Comparison of ENCODE assay signal across 12 cellular contexts in genomic region chr14:24179294-24179960, GRCh38. TPM values are rescaled to one million over a fixed set of nuclear protein-coding genes. Genes with fewer than 3 reads are reported as not detected.
DNase-seq lines count a peak whose midpoint lies in the region; ATAC-seq and TF ChIP-seq lines count a peak whose summit lies in the region.
"Had no signal": no experiment of that assay in that cellular context is flagged by ENCODE, and none has a peak within 500 bp of the region (broad histone marks: within the 10 kb centered on the region; RNA-seq: fewer than 3 reads in every experiment).

No MANE protein-coding gene starts in this region.

- DNase-seq in activated naive CD4-positive, alpha-beta T cell treated with anti-CD3 and anti-CD28 coated beads, Interleukin-2, amount 50 U/mL, for 72 hours (ENCODE audit: low spot score in 2 of 2): no peak
- no peak for DNase-seq in activated naive CD4-positive, alpha-beta T cell treated with anti-CD3 and anti-CD28 coated beads for 36 hours
- DNase-seq in central memory CD8-positive, alpha-beta T cell (ENCODE audit: low spot score in 2 of 2): no peak
- DNase-seq in myocyte (ENCODE audit: low read depth) (peak; percentile 83), endodermal cell (no peak), DMS79 treated with DMSO at 0.1 percent for 48 hours (lab: John Stamatoyannopoulos, UW) (no peak)
- DNase-seq: activated naive CD4-positive, alpha-beta T cell treated with Interleukin-2 at 50 U/mL for 16 hours; AML-193; NCI-H187 treated with DMSO at 0.1 percent for 48 hours had no signal

- peak overlapping the region; percentile 50 to 79 for H3K27ac Mint-ChIP-seq in activated naive CD4-positive, alpha-beta T cell treated with anti-CD3 and anti-CD28 coated beads, Interleukin-2, amount 50 U/mL, for 72 hours
- no peak overlapping the region for H3K27ac Mint-ChIP-seq in activated naive CD4-positive, alpha-beta T cell treated with anti-CD3 and anti-CD28 coated beads for 36 hours
- peak overlapping the region; percentile 49 for H3K27ac Mint-ChIP-seq in central memory CD8-positive, alpha-beta T cell (ENCODE audit: low read depth)
- no peak overlapping the region for H3K27ac Mint-ChIP-seq in endodermal cell

- H3K36me3 Mint-ChIP-seq in activated naive CD4-positive, alpha-beta T cell treated with anti-CD3 and anti-CD28 coated beads, Interleukin-2, amount 50 U/mL, for 72 hours: peaks cover 0 to 6% of the 10 kb centered on the region in 2 donors
- peaks cover 20% of the 10 kb centered on the region for H3K36me3 Mint-ChIP-seq in activated naive CD4-positive, alpha-beta T cell treated with anti-CD3 and anti-CD28 coated beads for 36 hours (ENCODE audit: low read depth)
- peaks cover 29% of the 10 kb centered on the region for H3K36me3 Mint-ChIP-seq in central memory CD8-positive, alpha-beta T cell (ENCODE audit: insufficient read depth)
- H3K36me3 Mint-ChIP-seq in endodermal cell (ENCODE audit: low read depth): peaks cover 61% of the 10 kb centered on the region

- no peak overlapping the region for H3K9ac ChIP-seq in endodermal cell (ENCODE audit: extremely low read depth, low read length, poor library complexity, severe bottlenecking)
- H3K9ac ChIP-seq: parathyroid adenoma had no signal

- H3K27ac ChIP-seq in urinary bladder (ENCODE audit: low read depth) (peak overlapping the region; percentile 41), endodermal cell (ENCODE audit: low read depth, low read length) (no peak overlapping the region)
- H3K27ac ChIP-seq: parathyroid adenoma had no signal

- H3K4me3 Mint-ChIP-seq in activated naive CD4-positive, alpha-beta T cell treated with anti-CD3 and anti-CD28 coated beads for 36 hours: no peak overlapping the region
- H3K4me3 Mint-ChIP-seq in central memory CD8-positive, alpha-beta T cell: no peak overlapping the region
- H3K4me3 Mint-ChIP-seq in endodermal cell: no peak overlapping the region

- intact Hi-C loops in activated naive CD4-positive, alpha-beta T cell treated with anti-CD3 and anti-CD28 coated beads for 36 hours (cut with micrococcal nuclease): no loop called here

- no peaks in the 10 kb centered on the region for H3K27me3 Mint-ChIP-seq in activated naive CD4-positive, alpha-beta T cell treated with anti-CD3 and anti-CD28 coated beads for 36 hours (ENCODE audit: low read depth)
- no peaks in the 10 kb centered on the region for H3K27me3 Mint-ChIP-seq in central memory CD8-positive, alpha-beta T cell
- H3K27me3 Mint-ChIP-seq in endodermal cell (ENCODE audit: insufficient read depth): no peaks in the 10 kb centered on the region

- no peaks in the 10 kb centered on the region for H3K9me3 ChIP-seq in endodermal cell (ENCODE audit: control insufficient read depth, low read length)

- H3K4me1 Mint-ChIP-seq in activated naive CD4-positive, alpha-beta T cell treated with anti-CD3 and anti-CD28 coated beads for 36 hours (ENCODE audit: low read depth): no peaks in the 10 kb centered on the region
- H3K4me1 Mint-ChIP-seq in central memory CD8-positive, alpha-beta T cell: peaks cover 15% of the 10 kb centered on the region
- no peaks in the 10 kb centered on the region for H3K4me1 Mint-ChIP-seq in endodermal cell

- CTCF ChIA-PET in activated naive CD4-positive, alpha-beta T cell treated with anti-CD3 and anti-CD28 coated beads for 36 hours (lab: Charles Lee): interaction anchor here (0.8 to 1.4 kb wide), 4 partner anchors 11 to 123 kb away, joined by 3 to 5 read pairs (median 3); partner anchors contain the start of gene IRF9

- 90% methylated on average over 14 of the region's 14 CpGs for WGBS in urinary bladder
- 89 to 98% methylated on average over 10 to 14 of the region's 14 CpGs for WGBS in endodermal cell (ENCODE audit: insufficient coverage in 1 of 2, insufficient read length in 1 of 2), 2 experiments

- no peaks in the 10 kb centered on the region for H3K9me3 Mint-ChIP-seq in activated naive CD4-positive, alpha-beta T cell treated with anti-CD3 and anti-CD28 coated beads, Interleukin-2, amount 50 U/mL, for 72 hours
- H3K9me3 Mint-ChIP-seq in activated naive CD4-positive, alpha-beta T cell treated with anti-CD3 and anti-CD28 coated beads for 36 hours: no peaks in the 10 kb centered on the region
- H3K9me3 Mint-ChIP-seq in central memory CD8-positive, alpha-beta T cell: no peaks in the 10 kb centered on the region
- no peaks in the 10 kb centered on the region for H3K9me3 Mint-ChIP-seq in endodermal cell

- H3K4me1 ChIP-seq in urinary bladder (ENCODE audit: insufficient read depth) (no peaks in the 10 kb centered on the region), endodermal cell (ENCODE audit: control insufficient read depth, insufficient read depth, low read length) (no peaks in the 10 kb centered on the region)
- H3K4me1 ChIP-seq: parathyroid adenoma had no signal

- no peak for ATAC-seq in activated naive CD4-positive, alpha-beta T cell treated with anti-CD3 and anti-CD28 coated beads, Interleukin-2, amount 50 U/mL, for 72 hours
- ATAC-seq in central memory CD8-positive, alpha-beta T cell (replicated peaks; ENCODE audit: extremely low read depth, poor library complexity, severe bottlenecking): no peak
- ATAC-seq in GM18861 (IDR thresholded peaks at IDR 0.05; ENCODE audit: unreplicated experiment): no peak

- H3K27me3 ChIP-seq in endodermal cell (ENCODE audit: control insufficient read depth, insufficient read depth, low read length, poor library complexity, severe bottlenecking): no peaks in the 10 kb centered on the region

- H3K36me3 ChIP-seq in urinary bladder (ENCODE audit: insufficient read depth) (peaks cover 2% of the 10 kb centered on the region), endodermal cell (ENCODE audit: control insufficient read depth, insufficient read depth, low read length) (peaks cover 51% of the 10 kb centered on the region)

- no peak for TF ChIP-seq CTCF in endodermal cell (conservative IDR thresholded peaks at IDR 0.05)

- H3K4me3 ChIP-seq in urinary bladder (ENCODE audit: low read depth, low read length): no peak overlapping the region
- no peak overlapping the region for H3K4me3 ChIP-seq in endodermal cell (ENCODE audit: low read length)

RNA-seq across cellular contexts. Expression of gene REC8, which starts 7.5 kb away (rescaled TPM):
- 10 to 100 TPM; 36.4 to 48.7 TPM for total RNA-seq in activated naive CD4-positive, alpha-beta T cell treated with anti-CD3 and anti-CD28 coated beads, Interleukin-2, amount 50 U/mL, for 72 hours
- 10 to 100 TPM; 19.3 to 22.3 TPM for total RNA-seq in activated naive CD4-positive, alpha-beta T cell treated with anti-CD3 and anti-CD28 coated beads for 36 hours
- total RNA-seq in myocyte: 1.1 and 1.6 TPM in 2 replicates
- polyA plus RNA-seq in myocyte (2012): 3.5 TPM
- 5.8 TPM for total RNA-seq in urinary bladder
- 8.5 TPM for polyA plus RNA-seq in urinary bladder
- 10 to 100 TPM; 60.3 to 98.3 TPM for total RNA-seq in endodermal cell
- polyA plus RNA-seq in endodermal cell (2013, experiment 1 of 2): 86.1 TPM
- 69.8 TPM for polyA plus RNA-seq in endodermal cell (2013, experiment 2 of 2)

RNA-seq across cellular contexts. Expression of gene IPO4, which starts 9.2 kb away (rescaled TPM):
- total RNA-seq in activated naive CD4-positive, alpha-beta T cell treated with anti-CD3 and anti-CD28 coated beads, Interleukin-2, amount 50 U/mL, for 72 hours: 10 to 100 TPM; 37.5 to 67.6 TPM
- 10 to 100 TPM; 64.2 to 74.5 TPM for total RNA-seq in activated naive CD4-positive, alpha-beta T cell treated with anti-CD3 and anti-CD28 coated beads for 36 hours
- total RNA-seq in myocyte (85.4 and 99.4 TPM in 2 replicates), urinary bladder (9.8 TPM), endodermal cell (10 to 100 TPM; 56.3 to 67.4 TPM)
- polyA plus RNA-seq in myocyte (2012): 47.6 TPM
- polyA plus RNA-seq in urinary bladder: 24.3 TPM
- 30.3 TPM for polyA plus RNA-seq in endodermal cell (2013, experiment 1 of 2)
- polyA plus RNA-seq in endodermal cell (2013, experiment 2 of 2): 28.8 TPM

RNA-seq across cellular contexts. Expression of gene TM9SF1, which starts 15.8 kb away (rescaled TPM):
- total RNA-seq in activated naive CD4-positive, alpha-beta T cell treated with anti-CD3 and anti-CD28 coated beads, Interleukin-2, amount 50 U/mL, for 72 hours: 10 to 100 TPM; 24.6 to 29.3 TPM
- 10 to 100 TPM; 14.7 to 15.1 TPM for total RNA-seq in activated naive CD4-positive, alpha-beta T cell treated with anti-CD3 and anti-CD28 coated beads for 36 hours
- total RNA-seq in myocyte: 59.5 and 76.3 TPM in 2 replicates
- polyA plus RNA-seq in myocyte (2012): 74.1 TPM
- 30.4 TPM for total RNA-seq in urinary bladder
- polyA plus RNA-seq in urinary bladder: 48.1 TPM
- total RNA-seq in endodermal cell: 10 to 100 TPM; 37.4 to 40.8 TPM
- 38.3 TPM for polyA plus RNA-seq in endodermal cell (2013, experiment 1 of 2)
- polyA plus RNA-seq in endodermal cell (2013, experiment 2 of 2): 34.4 TPM

RNA-seq across cellular contexts. Expression of gene IRF9, which starts 18.4 kb away (rescaled TPM):
- total RNA-seq in activated naive CD4-positive, alpha-beta T cell treated with anti-CD3 and anti-CD28 coated beads, Interleukin-2, amount 50 U/mL, for 72 hours: 100 to 1,000 TPM; 183 to 227 TPM
- total RNA-seq in activated naive CD4-positive, alpha-beta T cell treated with anti-CD3 and anti-CD28 coated beads for 36 hours: 100 to 1,000 TPM; 202 to 212 TPM
- 48.6 and 94.1 TPM in 2 replicates for total RNA-seq in myocyte
- polyA plus RNA-seq in myocyte (2012): 53.0 TPM
- total RNA-seq in urinary bladder: 56.8 TPM
- polyA plus RNA-seq in urinary bladder: 106 TPM
- total RNA-seq in endodermal cell: 10 to 100 TPM; 13.6 to 26.9 TPM
- polyA plus RNA-seq in endodermal cell (2013, experiment 1 of 2): 23.7 TPM
- polyA plus RNA-seq in endodermal cell (2013, experiment 2 of 2): 16.6 TPM

RNA-seq across cellular contexts. Expression of gene TSSK4, which starts 26.1 kb away (rescaled TPM):
- under 1 TPM; 0.27 to 0.41 TPM for total RNA-seq in activated naive CD4-positive, alpha-beta T cell treated with anti-CD3 and anti-CD28 coated beads, Interleukin-2, amount 50 U/mL, for 72 hours
- total RNA-seq in activated naive CD4-positive, alpha-beta T cell treated with anti-CD3 and anti-CD28 coated beads for 36 hours: not detected
- total RNA-seq in myocyte: not detected in 2 replicates
- 3.5 TPM for polyA plus RNA-seq in myocyte (2012)
- 0.26 TPM for total RNA-seq in urinary bladder
- 0.11 TPM for polyA plus RNA-seq in urinary bladder
- under 1 TPM; 0.38 to 0.51 TPM for total RNA-seq in endodermal cell
- not detected for polyA plus RNA-seq in endodermal cell (2013, experiment 1 of 2)
- polyA plus RNA-seq in endodermal cell (2013, experiment 2 of 2): not detected

Comparison
In these comparisons a context has a peak if more than half of its experiments do, and no peak if none do; other contexts are left out.
1. H3K27ac Mint-ChIP-seq: peak in activated naive CD4-positive, alpha-beta T cell treated with anti-CD3 and anti-CD28 coated beads, Interleukin-2, amount 50 U/mL, for 72 hours (2 of 2) and central memory CD8-positive, alpha-beta T cell (single experiment); none in activated naive CD4-positive, alpha-beta T cell treated with anti-CD3 and anti-CD28 coated beads for 36 hours (single experiment) and endodermal cell (single experiment).